ENCODE assay signal across 20 cellular contexts in the genomic region with DNA sequence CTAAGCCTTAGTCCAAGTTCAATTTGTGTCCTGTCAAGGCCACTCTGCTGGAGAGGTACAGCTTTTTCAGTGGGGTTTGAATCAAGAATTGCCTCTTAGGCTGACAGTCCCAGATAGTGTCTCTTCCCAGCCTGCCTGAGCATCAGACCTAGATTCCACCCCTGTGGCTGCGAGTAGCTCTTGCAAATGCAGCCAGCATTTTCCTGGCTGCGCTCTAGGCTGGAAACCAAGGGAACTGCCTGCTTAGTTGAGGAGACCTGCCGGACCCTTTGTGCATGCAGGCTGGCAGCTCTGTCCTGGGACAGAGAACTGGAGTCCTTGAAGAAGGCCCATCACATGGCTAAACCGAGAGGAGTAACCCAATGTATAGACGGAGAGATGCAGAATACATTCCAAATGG.
A peak's percentile ranks its signal among the peaks of the same experiment; 100 is the strongest.
DNase-seq lines count a peak whose midpoint lies in the region; FAIRE-seq and TF ChIP-seq lines count a peak whose summit lies in the region.
"Had no signal": no experiment of that assay in that cellular context is flagged by ENCODE, and none has a peak within 500 bp of the region (broad histone marks: within the 10 kb centered on the region; RNA-seq: fewer than 3 reads in every experiment).

No MANE protein-coding gene starts in this region.

- H3K27me3 ChIP-seq in H1 (replicated peaks in 1 of 4; ENCODE audit: control insufficient read depth in 3 of 4, extremely low read depth in 1 of 4, insufficient read depth in 3 of 4, low read length in 3 of 4) = no peaks in the 10 kb centered on the region
- H3K27me3 ChIP-seq in neural progenitor cell = no peaks in the 10 kb centered on the region
- H3K27me3 ChIP-seq in spleen (replicated peaks in 1 of 7) = no peaks in the 10 kb centered on the region

- H3K79me1 ChIP-seq in H1 (ENCODE audit: low read depth, low read length) = no peaks in the 10 kb centered on the region

- H3K27ac ChIP-seq in H1 (ENCODE audit: low read depth, low read length) = no peak overlapping the region
- no peak overlapping the region for H3K27ac ChIP-seq in neural progenitor cell
- H3K27ac ChIP-seq in spleen = no peak overlapping the region
- H3K27ac ChIP-seq: 22Rv1, A549, C4-2B had no signal

- H2BK15ac ChIP-seq in H1 (ENCODE audit: low read length) = no peak overlapping the region

- H2BK12ac ChIP-seq in H1 (ENCODE audit: low read depth, low read length) = no peak overlapping the region

- H4K5ac ChIP-seq in H1 (ENCODE audit: insufficient read length, low read depth, low read length) = no peak overlapping the region

- H3K18ac ChIP-seq in H1 (ENCODE audit: extremely low read depth, low read length) = no peak overlapping the region

- peaks cover 26% of the 10 kb centered on the region for H3K4me1 Mint-ChIP-seq in neural progenitor cell

- H3K4me3 ChIP-seq in H1 (ENCODE audit: extremely low read depth in 1 of 4, insufficient read depth in 2 of 4, low read depth in 3 of 4, low read length in 4 of 4) (no peak overlapping the region), neural progenitor cell (no peak overlapping the region), spleen (no peak overlapping the region)
- H3K4me3 ChIP-seq: A549 had no signal

- H3K9ac ChIP-seq in H1 (replicated peaks in 1 of 4; ENCODE audit: extremely low read depth in 1 of 4, low read depth in 3 of 4, low read length in 3 of 4) (no peak overlapping the region), neural progenitor cell (no peak overlapping the region)

- intact Hi-C loops in spleen (cut with DNase I; ENCODE audit: low total_unique reads) = no loop called here

- POLR2A ChIA-PET in H1 (lab: Charles Lee; ENCODE audit: partially characterized antibody) = no interaction called here

- H3K36me3 ChIP-seq in H1 (ENCODE audit: control insufficient read depth in 2 of 4, insufficient read depth in 4 of 4, low read length in 3 of 4) = no peaks in the 10 kb centered on the region
- H3K36me3 ChIP-seq in neural progenitor cell = no peaks in the 10 kb centered on the region
- no peaks in the 10 kb centered on the region for H3K36me3 ChIP-seq in spleen

- peak; percentile 18 for DNase-seq in ELF-1 (ENCODE audit: low read depth, low spot score)
- DNase-seq in H1 (ENCODE audit: low read depth in 1 of 2, low spot score in 2 of 2) = no peak
- DNase-seq in iPS-NIHi7 (ENCODE audit: extremely low spot score) = peak; percentile 29
- DNase-seq in neural progenitor cell (ENCODE audit: low spot score) = peak; percentile 28
- no peak for DNase-seq in NCI-H187 (lab: John Stamatoyannopoulos, UW)
- DNase-seq in spleen = no peak
- no peak for DNase-seq in activated CD4-positive, alpha-beta T cell treated with anti-CD3 and anti-CD28 coated beads, Interleukin-2, amount 50 U/mL, for 4 hours
- DNase-seq in NCI-H2171 treated with DMSO at 0.1 percent for 48 hours (lab: John Stamatoyannopoulos, UW) = no peak
- DNase-seq: AML-193; Caco-2; CD4-positive, alpha-beta T cell; GF-D8; HCEC 1CT; IMR-90 had no signal

- H4K8ac ChIP-seq in H1 (ENCODE audit: extremely low read depth, insufficient read depth, low read length) = 0 out of 2 replicates have a peak overlapping the region, but pooled peaks have one; percentile 35

- H3F3A ChIP-seq in neural progenitor cell (ENCODE audit: low read depth) = peaks cover 12% of the 10 kb centered on the region

- H3K9me3 Mint-ChIP-seq in neural progenitor cell = peaks cover 4% of the 10 kb centered on the region

- H2BK120ac ChIP-seq in H1 (replicated peaks; ENCODE audit: low read depth, low read length) = no peak overlapping the region

- H3K4ac ChIP-seq in H1 (replicated peaks; ENCODE audit: insufficient read length, low read depth, low read length) = no peak overlapping the region

- H3K23me2 ChIP-seq in H1 (ENCODE audit: low read depth, low read length) = no peaks in the 10 kb centered on the region

- CTCF ChIA-PET in H1 (lab: Charles Lee; ENCODE audit: partially characterized antibody) = interaction anchor here (0.7 to 1.1 kb wide), 2 partner anchors 16 to 127 kb away, joined by 3 read pairs; no protein-coding TSS in a partner anchor

- WGBS in H1 (ENCODE audit: extremely low coverage in 1 of 2, insufficient coverage in 1 of 2, insufficient read length in 1 of 2, insufficient replicate concordance in 2 of 2, low coverage in 1 of 2, low lambda C conversion rate in 2 of 2, missing lambda C conversion rate in 1 of 2), 2 experiments = 89% methylated on average over 5 of the region's 5 CpGs; no CpG with 5 or more reads in 1 of the 2 experiments
- WGBS in spleen, 5 donors = 73 to 84% (median 81%) methylated on average over 5 of the region's 5 CpGs

- no peak for FAIRE-seq in H1 (lab: Jason Lieb, UNC)
- FAIRE-seq: A549, D721Med, H54, HTR-8/SVneo had no signal

- no peak overlapping the region for H4K91ac ChIP-seq in H1 (replicated peaks; ENCODE audit: insufficient read length, low read length)

- no peak overlapping the region for H2BK5ac ChIP-seq in H1 (ENCODE audit: low read depth, low read length)

- no peak for TF ChIP-seq RAD21 in H1 (IDR thresholded peaks at IDR 0.05 in 1 of 2, conservative IDR thresholded peaks at IDR 0.05 in 1 of 2; ENCODE audit: low read depth in 2 of 2, low read length in 2 of 2)

- H4K20me1 ChIP-seq in H1 (replicated peaks in 1 of 2; ENCODE audit: control insufficient read depth in 1 of 2, insufficient read depth in 2 of 2, low read length in 2 of 2) (no peaks in the 10 kb centered on the region), neural progenitor cell (ENCODE audit: low read depth) (no peaks in the 10 kb centered on the region)

- no peak overlapping the region for H3K4me3 Mint-ChIP-seq in neural progenitor cell
- H3K4me3 Mint-ChIP-seq: CD4-positive, alpha-beta T cell had no signal

- H3K79me2 ChIP-seq in H1 (ENCODE audit: control insufficient read depth in 1 of 2, insufficient read depth in 2 of 2, low read length in 2 of 2) (no peaks in the 10 kb centered on the region), neural progenitor cell (ENCODE audit: low read depth) (no peaks in the 10 kb centered on the region)

- peaks cover 13% of the 10 kb centered on the region for H3K27me3 Mint-ChIP-seq in neural progenitor cell (ENCODE audit: insufficient read depth, low read depth)
- H3K27me3 Mint-ChIP-seq: CD4-positive, alpha-beta T cell had no signal

- TF ChIP-seq POLR2A in H1 (IDR thresholded peaks at IDR 0.05; ENCODE audit: control extremely low read depth in 1 of 2, low read depth in 2 of 2, low read length in 2 of 2) = no peak
- TF ChIP-seq POLR2A in spleen (IDR thresholded peaks at IDR 0.05) = no peak

- no peak for TF ChIP-seq CTCF in H1 (IDR thresholded peaks at IDR 0.05; ENCODE audit: control extremely low read depth in 1 of 3, insufficient read depth in 1 of 3, low read depth in 1 of 3, low read length in 3 of 3)
- TF ChIP-seq CTCF in neural progenitor cell (IDR thresholded peaks at IDR 0.05) = no peak
- no peak for TF ChIP-seq CTCF in spleen (IDR thresholded peaks at IDR 0.05 in 8 of 11, conservative IDR thresholded peaks at IDR 0.05 in 3 of 11)

- no peak overlapping the region for H2BK20ac ChIP-seq in H1 (ENCODE audit: low read length)

- H3K4me1 ChIP-seq in H1 (replicated peaks in 1 of 4; ENCODE audit: control insufficient read depth in 3 of 4, insufficient read depth in 4 of 4, low read length in 3 of 4) (peaks cover 2 to 14% (median 6%) of the 10 kb centered on the region in 4 experiments), neural progenitor cell (peaks cover 13% of the 10 kb centered on the region), spleen (no peaks in the 10 kb centered on the region)
- H3K4me1 ChIP-seq: A549, Caco-2 had no signal

- no peak overlapping the region for H3K4me2 ChIP-seq in H1 (ENCODE audit: insufficient read depth in 1 of 2, low read depth in 2 of 2, low read length in 2 of 2)
- H3K4me2 ChIP-seq in neural progenitor cell = no peak overlapping the region
- H3K4me2 ChIP-seq: A549 had no signal

- no peak overlapping the region for H3K56ac ChIP-seq in H1 (replicated peaks; ENCODE audit: insufficient read length, low read depth, low read length)

- H3K23ac ChIP-seq in H1 (ENCODE audit: insufficient read length) = no peak overlapping the region

- no peak overlapping the region for H2AK5ac ChIP-seq in H1 (ENCODE audit: low read depth, low read length)

- H3K27ac Mint-ChIP-seq in neural progenitor cell = no peak overlapping the region
- H3K27ac Mint-ChIP-seq: CD4-positive, alpha-beta T cell had no signal

- H3K9me3 ChIP-seq in H1 (ENCODE audit: insufficient read depth in 2 of 2, low read depth in 1 of 2, low read length in 1 of 2) = no peaks in the 10 kb centered on the region
- H3K9me3 ChIP-seq in neural progenitor cell (ENCODE audit: low read depth) = no peaks in the 10 kb centered on the region
- no peaks in the 10 kb centered on the region for H3K9me3 ChIP-seq in spleen
- H3K9me3 ChIP-seq: A549, Caco-2 had no signal

- TF ChIP-seq EP300 in H1 (IDR thresholded peaks at IDR 0.05; ENCODE audit: borderline replicate concordance in 1 of 2, low read depth in 2 of 2, low read length in 2 of 2) = no peak

- H2AFZ ChIP-seq in H1 (ENCODE audit: low read length) = no peak overlapping the region
- H2AFZ ChIP-seq in neural progenitor cell (replicated peaks) = no peak overlapping the region

- no peak overlapping the region for H3K14ac ChIP-seq in H1 (ENCODE audit: insufficient read length)

- no peaks in the 10 kb centered on the region for H3K36me3 Mint-ChIP-seq in neural progenitor cell

TF ChIP-seq in H1, 55 proteins besides CTCF, POLR2A, EP300 and RAD21 (continues in another document):
- TF ChIP-seq SAP30 (IDR thresholded peaks at IDR 0.05; ENCODE audit: insufficient read depth, insufficient replicate concordance, low read length) (no peak), TAF1 (IDR thresholded peaks at IDR 0.05; ENCODE audit: low read depth, low read length) (no peak), ASH2L (IDR thresholded peaks at IDR 0.05; ENCODE audit: low read length) (no peak)
- TF ChIP-seq, protein P1, sequence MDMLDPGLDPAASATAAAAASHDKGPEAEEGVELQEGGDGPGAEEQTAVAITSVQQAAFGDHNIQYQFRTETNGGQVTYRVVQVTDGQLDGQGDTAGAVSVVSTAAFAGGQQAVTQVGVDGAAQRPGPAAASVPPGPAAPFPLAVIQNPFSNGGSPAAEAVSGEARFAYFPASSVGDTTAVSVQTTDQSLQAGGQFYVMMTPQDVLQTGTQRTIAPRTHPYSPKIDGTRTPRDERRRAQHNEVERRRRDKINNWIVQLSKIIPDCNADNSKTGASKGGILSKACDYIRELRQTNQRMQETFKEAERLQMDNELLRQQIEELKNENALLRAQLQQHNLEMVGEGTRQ (IDR thresholded peaks at IDR 0.05; ENCODE audit: low read length) = no peak
- TF ChIP-seq, protein P2, sequence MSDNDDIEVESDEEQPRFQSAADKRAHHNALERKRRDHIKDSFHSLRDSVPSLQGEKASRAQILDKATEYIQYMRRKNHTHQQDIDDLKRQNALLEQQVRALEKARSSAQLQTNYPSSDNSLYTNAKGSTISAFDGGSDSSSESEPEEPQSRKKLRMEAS (IDR thresholded peaks at IDR 0.05) = no peak

Comparison
In these comparisons a context has a peak if more than half of its experiments do, and no peak if none do; other contexts are left out.
1. DNase-seq: peak in ELF-1 (single experiment), iPS-NIHi7 (single experiment) and neural progenitor cell (single experiment); none in H1 (0 of 2), NCI-H187 (0 of 2), spleen (single experiment), activated CD4-positive, alpha-beta T cell treated with anti-CD3 and anti-CD28 coated beads, Interleukin-2, amount 50 U/mL, for 4 hours (0 of 2) and NCI-H2171 treated with DMSO at 0.1 percent for 48 hours (single experiment).